In genomic region chr1:240239309-240239708, GRCh38 we compare ENCODE assay signal across 29 cellular contexts.
"Had no signal": no experiment of that assay in that cellular context is flagged by ENCODE, and none has a peak within 500 bp of the region (broad histone marks: within the 10 kb centered on the region; RNA-seq: fewer than 3 reads in every experiment).

No MANE protein-coding gene starts in this region.

- H3K27ac ChIP-seq: ascending aorta, brain microvascular endothelial cell, coronary artery, dorsolateral prefrontal cortex, foreskin keratinocyte, gastrocnemius medialis, heart left ventricle had no signal

- H3K4me3 ChIP-seq: ascending aorta, coronary artery, dorsolateral prefrontal cortex, gastrocnemius medialis, heart left ventricle had no signal

- ATAC-seq: activated CD4-positive, alpha-beta T cell treated with anti-CD3 and anti-CD28 coated beads for 36 hours; activated naive CD4-positive, alpha-beta T cell treated with anti-CD3 and anti-CD28 coated beads, Interleukin-2, amount 50 U/mL, for 72 hours; activated T-cell treated with anti-CD3 and anti-CD28 coated beads, Interleukin-2, amount 50 U/mL, for 72 hours; esophagus mucosa; foreskin keratinocyte; gastrocnemius medialis; heart left ventricle; T-helper 17 cell had no signal

- H3K9me3 ChIP-seq: ascending aorta, gastrocnemius medialis, heart left ventricle had no signal

- H3K4me1 ChIP-seq: ascending aorta, foreskin keratinocyte, gastrocnemius medialis, heart left ventricle had no signal

- H3K36me3 ChIP-seq: ascending aorta, brain microvascular endothelial cell, gastrocnemius medialis, heart left ventricle had no signal

- DNase-seq: activated CD4-positive, alpha-beta memory T cell treated with anti-CD3 and anti-CD28 coated beads, Interleukin-2, amount 10 ng/mL, durations not matched to agents 7 days and 5 days; activated CD4-positive, alpha-beta T cell treated with anti-CD3 and anti-CD28 coated beads for 36 hours; activated CD4-positive, alpha-beta T cell treated with anti-CD3 and anti-CD28 coated beads, Interleukin-2, amount 10 ng/mL, durations not matched to agents 7 days and 5 days; activated CD4-positive, alpha-beta T cell treated with anti-CD3 and anti-CD28 coated beads, Interleukin-2, amount 50 U/mL, for 4 hours; activated CD4-positive, CD25-positive, alpha-beta regulatory T cell; activated CD4-positive, CD25-positive, alpha-beta regulatory T cell treated with anti-CD3 and anti-CD28 coated beads, Interleukin-2, amount 50 U/mL, for 72 hours; activated CD8-positive, alpha-beta memory T cell treated with anti-CD3 and anti-CD28 coated beads, Interleukin-2, amount 50 U/mL, for 48 hours; activated gamma-delta T cell; activated naive CD4-positive, alpha-beta T cell; activated naive CD4-positive, alpha-beta T cell treated with anti-CD3 and anti-CD28 coated beads, Interleukin-2, amount 10 ng/mL, durations not matched to agents 7 days and 5 days; activated naive CD8-positive, alpha-beta T cell treated with anti-CD3 and anti-CD28 coated beads, Interleukin-2, amount 10 ng/mL, durations not matched to agents 7 days and 5 days; activated T-cell treated with anti-CD3 and anti-CD28 coated beads for 4 hours; activated T-cell treated with anti-CD3 and anti-CD28 coated beads, Interleukin-2, amount 50 U/mL, for 24 hours; activated T-cell treated with anti-CD3 and anti-CD28 coated beads, Interleukin-2, amount 50 U/mL, for 72 hours; brain microvascular endothelial cell; dorsolateral prefrontal cortex; effector memory CD4-positive, alpha-beta T cell; endodermal cell; foreskin keratinocyte; gastrocnemius medialis; glutamatergic neuron; heart left ventricle; T-helper 1 cell; T-helper 17 cell; T1000 had no signal

- H3K27me3 ChIP-seq: ascending aorta, brain microvascular endothelial cell, dorsolateral prefrontal cortex, foreskin keratinocyte, gastrocnemius medialis, heart left ventricle had no signal
